ENCODE assay signal across 25 cellular contexts in the genomic region with DNA sequence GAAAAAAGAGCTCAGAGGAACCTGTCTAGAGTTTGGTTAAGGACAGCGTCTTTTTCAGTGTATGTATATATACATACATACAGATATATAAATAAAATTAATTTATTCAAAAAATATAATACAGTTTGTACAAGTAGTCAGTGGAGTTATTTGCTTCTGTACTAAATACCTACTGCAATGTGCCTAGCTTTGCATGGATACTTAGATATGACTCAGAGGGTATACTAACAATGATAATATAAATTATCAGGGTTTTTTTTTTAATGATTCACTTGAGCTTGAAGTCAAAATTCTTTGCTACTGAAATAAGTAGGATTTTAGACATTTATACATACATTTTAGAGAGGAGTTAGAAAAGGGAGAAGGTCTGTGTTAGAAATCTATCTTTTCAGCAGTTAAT.
DNase-seq lines count a peak whose midpoint lies in the region; ATAC-seq, FAIRE-seq and TF ChIP-seq lines count a peak whose summit lies in the region.
"Had no signal": no experiment of that assay in that cellular context is flagged by ENCODE, and none has a peak within 500 bp of the region (broad histone marks: within the 10 kb centered on the region; RNA-seq: fewer than 3 reads in every experiment).

No MANE protein-coding gene starts in this region.

- H3K27ac ChIP-seq in astrocyte (ENCODE audit: low read depth, low read length): no peak overlapping the region
- H3K27ac ChIP-seq in osteoblast (ENCODE audit: low read depth, low read length): no peak overlapping the region
- no peak overlapping the region for H3K27ac ChIP-seq in body of pancreas
- H3K27ac ChIP-seq: BLaER1 had no signal

- H3K9ac ChIP-seq in astrocyte (ENCODE audit: low read length): no peak overlapping the region
- H3K9ac ChIP-seq: BLaER1 had no signal

- no peaks in the 10 kb centered on the region for H3K27me3 Mint-ChIP-seq in astrocyte (ENCODE audit: low read depth, unreplicated experiment)
- H3K27me3 Mint-ChIP-seq: CD4-positive, alpha-beta memory T cell; CD4-positive, CD25-positive, alpha-beta regulatory T cell; CD8-positive, alpha-beta memory T cell had no signal

- H3K27ac Mint-ChIP-seq in astrocyte (ENCODE audit: unreplicated experiment): no peak overlapping the region
- H3K27ac Mint-ChIP-seq: CD4-positive, CD25-positive, alpha-beta regulatory T cell had no signal

- H3K4me3 Mint-ChIP-seq in astrocyte (ENCODE audit: unreplicated experiment): no peak overlapping the region
- H3K4me3 Mint-ChIP-seq: CD14-positive monocyte; CD4-positive, alpha-beta memory T cell; CD4-positive, CD25-positive, alpha-beta regulatory T cell; CD8-positive, alpha-beta memory T cell had no signal

- H3K4me1 ChIP-seq in astrocyte (ENCODE audit: insufficient read depth, low read length) (no peaks in the 10 kb centered on the region), osteoblast (ENCODE audit: insufficient read depth, low read length) (no peaks in the 10 kb centered on the region), body of pancreas (no peaks in the 10 kb centered on the region)
- H3K4me1 ChIP-seq: BE2C had no signal

- H2AFZ ChIP-seq in astrocyte (ENCODE audit: low read depth, low read length): no peak overlapping the region
- no peak overlapping the region for H2AFZ ChIP-seq in osteoblast (ENCODE audit: low read length)

- H3K4me1 Mint-ChIP-seq in astrocyte (ENCODE audit: low read depth, unreplicated experiment): no peaks in the 10 kb centered on the region
- H3K4me1 Mint-ChIP-seq: CD14-positive monocyte; CD4-positive, alpha-beta memory T cell; CD4-positive, CD25-positive, alpha-beta regulatory T cell had no signal

- H3K36me3 Mint-ChIP-seq in astrocyte (ENCODE audit: low read depth, unreplicated experiment): peaks cover 19% of the 10 kb centered on the region
- H3K36me3 Mint-ChIP-seq: CD14-positive monocyte; CD4-positive, CD25-positive, alpha-beta regulatory T cell had no signal

- no peak for FAIRE-seq in astrocyte (lab: Jason Lieb, UNC)
- FAIRE-seq: GM12878, GM12892, GM18507 had no signal

- ATAC-seq in HG03045 (IDR thresholded peaks at IDR 0.05; ENCODE audit: unreplicated experiment): no peak
- no peak for ATAC-seq in body of pancreas
- ATAC-seq: GM12878 had no signal

- TF ChIP-seq POLR2A in body of pancreas (IDR thresholded peaks at IDR 0.05): no peak

- H3K9me3 ChIP-seq in astrocyte (ENCODE audit: insufficient read depth, low read depth, low read length): no peaks in the 10 kb centered on the region
- H3K9me3 ChIP-seq in osteoblast (ENCODE audit: low read depth, low read length): no peaks in the 10 kb centered on the region
- no peaks in the 10 kb centered on the region for H3K9me3 ChIP-seq in body of pancreas
- H3K9me3 ChIP-seq: BE2C had no signal

- H3K79me2 ChIP-seq in astrocyte (ENCODE audit: insufficient read depth, low read length): no peaks in the 10 kb centered on the region
- no peaks in the 10 kb centered on the region for H3K79me2 ChIP-seq in osteoblast (ENCODE audit: insufficient read depth, low read length)

- peaks cover 5% of the 10 kb centered on the region for H3K9me3 Mint-ChIP-seq in astrocyte (ENCODE audit: unreplicated experiment)

- H3K36me3 ChIP-seq in astrocyte (ENCODE audit: insufficient read depth, low read length) (no peaks in the 10 kb centered on the region), osteoblast (ENCODE audit: insufficient read depth, low read length) (peaks cover 3% of the 10 kb centered on the region), body of pancreas (replicated peaks in 1 of 2; ENCODE audit: insufficient read depth in 1 of 2, low read depth in 2 of 2) (no peaks in the 10 kb centered on the region)

- H4K20me1 ChIP-seq in astrocyte (ENCODE audit: insufficient read depth, low read length) (no peaks in the 10 kb centered on the region), osteoblast (ENCODE audit: insufficient read depth, low read length) (no peaks in the 10 kb centered on the region)
- H4K20me1 ChIP-seq: BLaER1 had no signal

- 92% methylated on average over 1 of the region's 1 CpG for WGBS in body of pancreas, 2 donors

- intact Hi-C loops in body of pancreas (cut with DNase I): no loop called here

- TF ChIP-seq CTCF in astrocyte (IDR thresholded peaks at IDR 0.05; ENCODE audit: insufficient read depth, low read depth, low read length) (no peak), osteoblast (IDR thresholded peaks at IDR 0.05; ENCODE audit: extremely low read depth, low read depth, low read length) (no peak), body of pancreas (IDR thresholded peaks at IDR 0.05) (no peak)

- H3K4me3 ChIP-seq in astrocyte (ENCODE audit: insufficient read depth, low read depth, low read length): no peak overlapping the region
- no peak overlapping the region for H3K4me3 ChIP-seq in osteoblast (ENCODE audit: insufficient read depth, low read length)
- H3K4me3 ChIP-seq in body of pancreas: no peak overlapping the region
- H3K4me3 ChIP-seq: BLaER1, GM12878 had no signal

- H3K4me2 ChIP-seq in astrocyte (ENCODE audit: low read length): no peak overlapping the region
- H3K4me2 ChIP-seq in osteoblast (ENCODE audit: insufficient read depth, low read length): no peak overlapping the region
- H3K4me2 ChIP-seq: BLaER1 had no signal

- no peaks in the 10 kb centered on the region for H3K27me3 ChIP-seq in astrocyte (ENCODE audit: insufficient read depth, low read length)
- H3K27me3 ChIP-seq in osteoblast (ENCODE audit: insufficient read depth, low read length): no peaks in the 10 kb centered on the region
- H3K27me3 ChIP-seq in body of pancreas: no peaks in the 10 kb centered on the region
- H3K27me3 ChIP-seq: BE2C, BLaER1 had no signal

- DNase-seq in ELR (ENCODE audit: low read depth): peak; percentile 47
- DNase-seq in HCEC 1CT: peak; percentile 26
- peak; percentile 3 for DNase-seq in astrocyte (ENCODE audit: low read depth)
- peak; percentile 29 for DNase-seq in osteoblast (ENCODE audit: insufficient read length, low spot score, missing footprints)
- no peak for DNase-seq in glomerular visceral epithelial cell (ENCODE audit: extremely low spot score)
- no peak for DNase-seq in body of pancreas
- DNase-seq in DMS53 (lab: John Stamatoyannopoulos, UW): no peak
- DNase-seq: 8988T; ACHN; BE2C; C1 segment of cervical spinal cord; CD4-positive, alpha-beta memory T cell; CD4-positive, CD25-positive, alpha-beta regulatory T cell; CD8-positive, alpha-beta memory T cell; COR-L47; DMS 273 treated with DMSO at 0.1 percent for 48 hours; DMS153; DMS79 treated with DMSO at 0.1 percent for 48 hours; GDM1 had no signal

Comparison
In these comparisons a context has a peak if more than half of its experiments do, and no peak if none do; other contexts are left out.
1. DNase-seq: peak in ELR (single experiment), HCEC 1CT (single experiment), astrocyte (single experiment) and osteoblast (single experiment); none in glomerular visceral epithelial cell (single experiment), body of pancreas (0 of 4) and DMS53 (single experiment).